Comparison of ENCODE assay signal across 9 cellular contexts in genomic region chr5:68141494-68141893, GRCh38.
DNase-seq lines count a peak whose midpoint lies in the region; ATAC-seq, FAIRE-seq and TF ChIP-seq lines count a peak whose summit lies in the region.
"Had no signal": no experiment of that assay in that cellular context is flagged by ENCODE, and none has a peak within 500 bp of the region (broad histone marks: within the 10 kb centered on the region; RNA-seq: fewer than 3 reads in every experiment).

No MANE protein-coding gene starts in this region.

- WGBS in mammary epithelial cell (ENCODE audit: low coverage, missing lambda C conversion rate) = 71% methylated on average over 4 of the region's 4 CpGs

- H3K9me3 ChIP-seq in mammary epithelial cell (replicated peaks; ENCODE audit: insufficient read depth, low read length) = no peaks in the 10 kb centered on the region

- peaks cover 4% of the 10 kb centered on the region for H3K4me1 ChIP-seq in mammary epithelial cell (ENCODE audit: insufficient read depth, low read length)

- H3K9ac ChIP-seq in mammary epithelial cell (ENCODE audit: insufficient read depth, low read length) = no peak overlapping the region

- no peak overlapping the region; the same call in 1 of the 2 replicates for H3K4me3 ChIP-seq in GM12864 (ENCODE audit: low read depth, low read length)
- H3K4me3 ChIP-seq in mammary epithelial cell (replicated peaks in 1 of 3; ENCODE audit: insufficient read depth in 1 of 3, low read depth in 2 of 3, low read length in 3 of 3) = no peak overlapping the region

- CTCF ChIA-PET in mammary epithelial cell (lab: Charles Lee; ENCODE audit: low non-redundant PET) = no interaction called here

- H3K27me3 ChIP-seq in mammary epithelial cell (ENCODE audit: insufficient read depth, low read length) = no peaks in the 10 kb centered on the region

- intact Hi-C loops in mammary epithelial cell (cut with micrococcal nuclease) = no loop called here

- no peak for TF ChIP-seq CTCF in GM12864 (IDR thresholded peaks at IDR 0.05; ENCODE audit: low read depth, low read length, missing control alignments)
- TF ChIP-seq CTCF in mammary epithelial cell (conservative IDR thresholded peaks at IDR 0.05 in 1 of 2, IDR thresholded peaks at IDR 0.05 in 1 of 2; ENCODE audit: extremely low read depth in 1 of 2, insufficient read depth in 1 of 2, low read depth in 1 of 2, low read length in 2 of 2) = no peak

- in situ Hi-C loops in mammary epithelial cell (cut with MboI; ENCODE audit: low sequenced_read_pairs in 2 of 2) = no loop called here

- peak; percentile 43 for ATAC-seq in GM21528 (IDR thresholded peaks at IDR 0.05; ENCODE audit: low FRiP score, unreplicated experiment)
- ATAC-seq in left lobe of liver = peak; percentile 67

- H2AFZ ChIP-seq in mammary epithelial cell (ENCODE audit: low read depth, low read length) = no peak overlapping the region

- dilution Hi-C loops in mammary epithelial cell (cut with HindIII; ENCODE audit: low sequenced_read_pairs) = no loop called here

- no peaks in the 10 kb centered on the region for H3K36me3 ChIP-seq in mammary epithelial cell (ENCODE audit: insufficient read depth, low read length)

- no peaks in the 10 kb centered on the region for H4K20me1 ChIP-seq in mammary epithelial cell (ENCODE audit: insufficient read depth, low read length)

- no peak overlapping the region for H3K4me2 ChIP-seq in mammary epithelial cell (ENCODE audit: insufficient read depth, low read depth, low read length)

- H3K27ac ChIP-seq in mammary epithelial cell (ENCODE audit: insufficient read depth, low read depth, low read length) = no peak overlapping the region

- H3K79me2 ChIP-seq in mammary epithelial cell (ENCODE audit: insufficient read depth, low read length) = no peaks in the 10 kb centered on the region

- no TSS peak for BruUV-seq in mammary epithelial cell (replicated peaks; lab: Mats Ljungman, UMichigan)

- DNase-seq in GM12864 (ENCODE audit: low read depth) (peak; percentile 47), M059J (ENCODE audit: low read depth) (peak; percentile 71), left lobe of liver (ENCODE audit: low spot score) (no peak), superior temporal gyrus (ENCODE audit: extremely low spot score) (no peak), RCC 7860 (ENCODE audit: low spot score) (no peak), iPS-NIHi7 (ENCODE audit: extremely low spot score) (no peak), mammary epithelial cell (no peak)
- DNase-seq: SHP77 had no signal

- FAIRE-seq in RCC 7860 (lab: Jason Lieb, UNC) = no peak

Comparison
In these comparisons a context has a peak if more than half of its experiments do, and no peak if none do; other contexts are left out.
1. DNase-seq: peak in GM12864 (single experiment) and M059J (single experiment); none in left lobe of liver (single experiment), superior temporal gyrus (single experiment), RCC 7860 (single experiment), iPS-NIHi7 (single experiment) and mammary epithelial cell (single experiment).